19 cellular contexts compared by ENCODE assay signal in genomic region chr14:52370406-52370911, GRCh38. TPM values are rescaled to one million over a fixed set of nuclear protein-coding genes. Genes with fewer than 3 reads are reported as not detected.
"Had no signal": no experiment of that assay in that cellular context is flagged by ENCODE, and none has a peak within 500 bp of the region (broad histone marks: within the 10 kb centered on the region; RNA-seq: fewer than 3 reads in every experiment).

No MANE protein-coding gene starts in this region.

- DNase-seq: activated CD4-positive, alpha-beta T cell treated with anti-CD3 and anti-CD28 coated beads for 36 hours; activated CD4-positive, alpha-beta T cell treated with anti-CD3 and anti-CD28 coated beads, Interleukin-2, amount 50 U/mL, for 48 hours; activated naive CD4-positive, alpha-beta T cell treated with Interleukin-2 at 50 U/mL for 16 hours; activated naive CD8-positive, alpha-beta T cell treated with anti-CD3 and anti-CD28 coated beads for 36 hours; activated T-cell treated with anti-CD3 and anti-CD28 coated beads, Interleukin-2, amount 50 U/mL, for 48 hours; cortex of kidney; endodermal cell; foreskin fibroblast; glutamatergic neuron; left ventricle myocardium superior; pancreas; psoas muscle; stimulated activated CD4-positive, alpha-beta T cell treated with anti-CD3 and anti-CD28 coated beads, Interleukin-4, amount 100 ng/mL, for 24 hours; stimulated activated naive CD8-positive, alpha-beta T cell treated with anti-CD3 and anti-CD28 coated beads, Interleukin-15, Interleukin-2, amounts not matched to agents 100 U/mL and 50 U/mL, for 24 hours; T-cell; tibial artery had no signal

- H3K27ac ChIP-seq: hepatocyte, pancreas, psoas muscle, right atrium auricular region, tibial artery had no signal

- H3K27me3 ChIP-seq: hepatocyte, pancreas, right atrium auricular region, tibial artery had no signal

- H3K4me1 ChIP-seq: pancreas, psoas muscle, right atrium auricular region had no signal

- ATAC-seq: activated CD4-positive, alpha-beta T cell treated with anti-CD3 and anti-CD28 coated beads for 36 hours; left ventricle myocardium superior; pancreas; psoas muscle; stimulated activated naive CD8-positive, alpha-beta T cell treated with anti-CD3 and anti-CD28 coated beads, Interleukin-15, Interleukin-2, amounts not matched to agents 100 U/mL and 50 U/mL, for 24 hours had no signal

RNA-seq across cellular contexts. Expression of gene PTGER2, which starts 56.3 kb away (rescaled TPM):
- total RNA-seq: astrocyte, endodermal cell had no signal
